In genomic region chr21:30740462-30740861, GRCh38 we compare ENCODE assay signal across 36 cellular contexts. TPM values are rescaled to one million over a fixed set of nuclear protein-coding genes. Genes with fewer than 3 reads are reported as not detected.
"Had no signal": no experiment of that assay in that cellular context is flagged by ENCODE, and none has a peak within 500 bp of the region (broad histone marks: within the 10 kb centered on the region; RNA-seq: fewer than 3 reads in every experiment).

No MANE protein-coding gene starts in this region.

- H3K36me3 ChIP-seq: adrenal gland, brain microvascular endothelial cell, breast epithelium, WERI-Rb-1 had no signal

- H3K4me1 ChIP-seq: adrenal gland, body of pancreas, breast epithelium had no signal

- ATAC-seq: activated CD4-positive, alpha-beta T cell treated with anti-CD3 and anti-CD28 coated beads for 36 hours; activated CD4-positive, CD25-positive, alpha-beta regulatory T cell treated with anti-CD3 and anti-CD28 coated beads, Interleukin-2, amount 50 U/mL, for 24 hours; activated CD8-positive, alpha-beta memory T cell treated with anti-CD3 and anti-CD28 coated beads, Interleukin-2, amount 10 ng/mL, durations not matched to agents 7 days and 5 days; activated CD8-positive, alpha-beta T cell treated with anti-CD3 and anti-CD28 coated beads, Interleukin-2, amount 10 ng/mL, durations not matched to agents 7 days and 5 days; activated naive CD4-positive, alpha-beta T cell treated with anti-CD3 and anti-CD28 coated beads, Interleukin-2, amount 50 U/mL, for 72 hours; body of pancreas; WTC11 had no signal

- H3K4me3 ChIP-seq: adrenal gland, body of pancreas, breast epithelium had no signal

- DNase-seq: activated CD4-positive, alpha-beta memory T cell treated with anti-CD3 and anti-CD28 coated beads, Interleukin-2, amount 10 ng/mL, durations not matched to agents 7 days and 5 days; activated CD4-positive, alpha-beta T cell treated with anti-CD3 and anti-CD28 coated beads for 1 hour; activated CD4-positive, alpha-beta T cell treated with anti-CD3 and anti-CD28 coated beads for 36 hours; activated CD4-positive, alpha-beta T cell treated with anti-CD3 and anti-CD28 coated beads for 48 hours; activated CD4-positive, alpha-beta T cell treated with anti-CD3 and anti-CD28 coated beads, Interleukin-2, amount 10 ng/mL, durations not matched to agents 7 days and 5 days; activated CD4-positive, alpha-beta T cell treated with anti-CD3 and anti-CD28 coated beads, Interleukin-2, amount 50 U/mL, for 48 hours; activated CD4-positive, CD25-positive, alpha-beta regulatory T cell; activated CD8-positive, alpha-beta memory T cell treated with anti-CD3 and anti-CD28 coated beads for 24 hours; activated CD8-positive, alpha-beta memory T cell treated with anti-CD3 and anti-CD28 coated beads, Interleukin-2, amount 10 ng/mL, durations not matched to agents 7 days and 5 days; activated CD8-positive, alpha-beta memory T cell treated with anti-CD3 and anti-CD28 coated beads, Interleukin-2, amount 50 U/mL, for 48 hours; activated CD8-positive, alpha-beta T cell treated with anti-CD3 and anti-CD28 coated beads, Interleukin-2, amount 10 ng/mL, durations not matched to agents 7 days and 5 days; activated effector memory CD4-positive, alpha-beta T cell treated with Interleukin-2 at 50 U/mL for 16 hours; activated gamma-delta T cell; activated naive CD4-positive, alpha-beta T cell treated with anti-CD3 and anti-CD28 coated beads, Interleukin-2, amount 10 ng/mL, durations not matched to agents 7 days and 5 days; activated naive CD4-positive, alpha-beta T cell treated with Interleukin-2 at 50 U/mL for 16 hours; activated naive CD8-positive, alpha-beta T cell treated with anti-CD3 and anti-CD28 coated beads for 36 hours; activated T-cell treated with anti-CD3 and anti-CD28 coated beads, Interleukin-2, amount 50 U/mL, for 24 hours; activated T-cell treated with anti-CD3 and anti-CD28 coated beads, Interleukin-2, amount 50 U/mL, for 48 hours; adrenal gland; amniotic stem cell; aorta; body of pancreas; brain microvascular endothelial cell; central memory CD4-positive, alpha-beta T cell; T-helper 1 cell; T-helper 2 cell; T-helper 9 cell; WERI-Rb-1 had no signal

- H3K27me3 ChIP-seq: adrenal gland, body of pancreas, brain microvascular endothelial cell, breast epithelium had no signal

- H3K27ac ChIP-seq: body of pancreas, brain microvascular endothelial cell, breast epithelium, WERI-Rb-1 had no signal

- H3K9me3 ChIP-seq: body of pancreas, breast epithelium had no signal

- FAIRE-seq: astrocyte had no signal

RNA-seq across cellular contexts. Expression of gene KRTAP21-2, which starts 6.6 kb away (rescaled TPM):
- total RNA-seq: activated CD4-positive, alpha-beta memory T cell treated with anti-CD3 and anti-CD28 coated beads, Interleukin-2, amount 10 ng/mL, durations not matched to agents 7 days and 5 days; activated CD4-positive, alpha-beta T cell treated with anti-CD3 and anti-CD28 coated beads for 36 hours; activated CD4-positive, alpha-beta T cell treated with anti-CD3 and anti-CD28 coated beads, Interleukin-2, amount 10 ng/mL, durations not matched to agents 7 days and 5 days; activated CD8-positive, alpha-beta memory T cell treated with anti-CD3 and anti-CD28 coated beads, Interleukin-2, amount 10 ng/mL, durations not matched to agents 7 days and 5 days; activated CD8-positive, alpha-beta T cell treated with anti-CD3 and anti-CD28 coated beads, Interleukin-2, amount 10 ng/mL, durations not matched to agents 7 days and 5 days; activated naive CD4-positive, alpha-beta T cell treated with anti-CD3 and anti-CD28 coated beads, Interleukin-2, amount 50 U/mL, for 72 hours; activated naive CD8-positive, alpha-beta T cell treated with anti-CD3 and anti-CD28 coated beads for 36 hours; activated T-helper 2 cell treated with anti-CD3 and anti-CD28 coated beads, Interferon-gamma antibody, Interleukin-2, Interleukin-4, amounts not matched to agents 10 μg/mL and 5 μg/mL and 100 μg/mL, durations not matched to agents 14 hours and 24 hours and 36 hours; adrenal gland; aorta; astrocyte; body of pancreas; breast epithelium; cardiac septum; cerebellum; WTC11 had no signal
- polyA plus RNA-seq: adrenal gland, aorta had no signal

RNA-seq across cellular contexts. Expression of gene KRTAP21-1, which starts 14.8 kb away (rescaled TPM):
- total RNA-seq: activated CD4-positive, alpha-beta memory T cell treated with anti-CD3 and anti-CD28 coated beads, Interleukin-2, amount 10 ng/mL, durations not matched to agents 7 days and 5 days; activated CD4-positive, alpha-beta T cell treated with anti-CD3 and anti-CD28 coated beads for 36 hours; activated CD4-positive, alpha-beta T cell treated with anti-CD3 and anti-CD28 coated beads, Interleukin-2, amount 10 ng/mL, durations not matched to agents 7 days and 5 days; activated CD8-positive, alpha-beta memory T cell treated with anti-CD3 and anti-CD28 coated beads, Interleukin-2, amount 10 ng/mL, durations not matched to agents 7 days and 5 days; activated CD8-positive, alpha-beta T cell treated with anti-CD3 and anti-CD28 coated beads, Interleukin-2, amount 10 ng/mL, durations not matched to agents 7 days and 5 days; activated naive CD4-positive, alpha-beta T cell treated with anti-CD3 and anti-CD28 coated beads, Interleukin-2, amount 50 U/mL, for 72 hours; activated naive CD8-positive, alpha-beta T cell treated with anti-CD3 and anti-CD28 coated beads for 36 hours; activated T-helper 2 cell treated with anti-CD3 and anti-CD28 coated beads, Interferon-gamma antibody, Interleukin-2, Interleukin-4, amounts not matched to agents 10 μg/mL and 5 μg/mL and 100 μg/mL, durations not matched to agents 14 hours and 24 hours and 36 hours; adrenal gland; aorta; astrocyte; body of pancreas; breast epithelium; cardiac septum; cerebellum; WTC11 had no signal
- polyA plus RNA-seq: adrenal gland, aorta had no signal

RNA-seq across cellular contexts. Expression of gene KRTAP21-3, which starts 21.9 kb away (rescaled TPM):
- total RNA-seq: activated CD4-positive, alpha-beta memory T cell treated with anti-CD3 and anti-CD28 coated beads, Interleukin-2, amount 10 ng/mL, durations not matched to agents 7 days and 5 days; activated CD4-positive, alpha-beta T cell treated with anti-CD3 and anti-CD28 coated beads for 36 hours; activated CD4-positive, alpha-beta T cell treated with anti-CD3 and anti-CD28 coated beads, Interleukin-2, amount 10 ng/mL, durations not matched to agents 7 days and 5 days; activated CD8-positive, alpha-beta memory T cell treated with anti-CD3 and anti-CD28 coated beads, Interleukin-2, amount 10 ng/mL, durations not matched to agents 7 days and 5 days; activated CD8-positive, alpha-beta T cell treated with anti-CD3 and anti-CD28 coated beads, Interleukin-2, amount 10 ng/mL, durations not matched to agents 7 days and 5 days; activated naive CD4-positive, alpha-beta T cell treated with anti-CD3 and anti-CD28 coated beads, Interleukin-2, amount 50 U/mL, for 72 hours; activated naive CD8-positive, alpha-beta T cell treated with anti-CD3 and anti-CD28 coated beads for 36 hours; activated T-helper 2 cell treated with anti-CD3 and anti-CD28 coated beads, Interferon-gamma antibody, Interleukin-2, Interleukin-4, amounts not matched to agents 10 μg/mL and 5 μg/mL and 100 μg/mL, durations not matched to agents 14 hours and 24 hours and 36 hours; adrenal gland; aorta; astrocyte; body of pancreas; breast epithelium; cardiac septum; cerebellum; WTC11 had no signal
- polyA plus RNA-seq: adrenal gland, aorta had no signal
